Comparison of ENCODE assay signal across 8 cellular contexts in genomic region chr6:27591660-27592059, GRCh38.
DNase-seq lines count a peak whose midpoint lies in the region; ATAC-seq and TF ChIP-seq lines count a peak whose summit lies in the region.

No MANE protein-coding gene starts in this region.

- ATAC-seq in HG03045 (IDR thresholded peaks at IDR 0.05; ENCODE audit: unreplicated experiment) (peak; percentile 18), GM21381 (IDR thresholded peaks at IDR 0.05; ENCODE audit: unreplicated experiment) (no peak), mucosa of descending colon (no peak), GM21737 (IDR thresholded peaks at IDR 0.05; ENCODE audit: unreplicated experiment) (no peak)

- H3K4me1 ChIP-seq in mucosa of descending colon (ENCODE audit: low read depth), result peaks cover 3% of the 10 kb centered on the region

- TF ChIP-seq CTCF in WERI-Rb-1 (IDR thresholded peaks at IDR 0.05; ENCODE audit: low read depth, low read length), result no peak
- TF ChIP-seq CTCF in mucosa of descending colon (IDR thresholded peaks at IDR 0.05), result no peak

- H3K27ac ChIP-seq in WERI-Rb-1, result no peak overlapping the region

- H3K4me3 ChIP-seq in iPS-11a (ENCODE audit: low read depth, low read length), result peak overlapping the region; percentile 83
- H3K4me3 ChIP-seq in WERI-Rb-1 (ENCODE audit: low read depth, low read length), result no peak overlapping the region
- H3K4me3 ChIP-seq in mucosa of descending colon, result no peak overlapping the region

- DNase-seq in D341Med (ENCODE audit: low spot score) (peak; percentile 42), RKO (ENCODE audit: low spot score) (peak; percentile 74), WERI-Rb-1 (no peak), mucosa of descending colon (no peak)

- intact Hi-C loops in mucosa of descending colon (cut with DNase I, micrococcal nuclease), result no loop called here

- H3K27me3 ChIP-seq in WERI-Rb-1 (ENCODE audit: insufficient read depth, low read depth, severe bottlenecking), result peaks cover 95% of the 10 kb centered on the region

- H3K9me3 ChIP-seq in WERI-Rb-1 (ENCODE audit: severe bottlenecking) (peaks cover 17% of the 10 kb centered on the region), mucosa of descending colon (no peaks in the 10 kb centered on the region)

- no peaks in the 10 kb centered on the region for H3K36me3 ChIP-seq in WERI-Rb-1
- H3K36me3 ChIP-seq in mucosa of descending colon (ENCODE audit: low read depth), result no peaks in the 10 kb centered on the region

Comparison
In these comparisons a context has a peak if more than half of its experiments do, and no peak if none do; other contexts are left out.
1. DNase-seq: peak in D341Med (single experiment) and RKO (single experiment); none in WERI-Rb-1 (single experiment) and mucosa of descending colon (0 of 3).